27 cellular contexts compared by ENCODE assay signal in the genomic region with DNA sequence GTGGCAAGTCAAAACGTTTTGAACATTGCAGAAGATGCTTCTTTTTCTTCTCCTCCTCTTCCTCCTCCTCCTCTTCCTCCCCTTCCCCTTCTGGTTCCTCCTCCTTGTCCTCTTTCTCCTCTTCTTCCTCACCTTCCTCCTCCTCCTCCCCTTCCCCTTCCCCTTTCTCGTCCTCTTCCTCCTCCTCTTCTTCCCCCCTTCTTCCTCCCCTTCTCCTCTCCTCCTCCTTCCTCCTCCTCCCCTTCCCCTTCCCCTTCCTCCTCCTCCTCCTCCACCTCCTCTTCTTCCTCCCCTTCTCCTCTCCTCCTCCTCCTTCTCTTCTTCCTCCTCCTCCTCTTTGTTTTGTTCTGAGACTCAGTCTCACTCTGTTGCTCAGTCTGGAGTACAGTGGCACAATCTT.
"Had no signal": no experiment of that assay in that cellular context is flagged by ENCODE, and none has a peak within 500 bp of the region (broad histone marks: within the 10 kb centered on the region; RNA-seq: fewer than 3 reads in every experiment).

No MANE protein-coding gene starts in this region.

- H3K27ac ChIP-seq: stomach, suprapubic skin, testis, thoracic aorta, thyroid gland, tibial artery, tibial nerve, transverse colon, upper lobe of left lung, upper lobe of right lung, uterus, vagina had no signal

- H3K4me1 ChIP-seq: stomach, suprapubic skin, testis, thyroid gland, tibial artery, tibial nerve, transverse colon, upper lobe of left lung, upper lobe of right lung, uterus, vagina had no signal

- H3K4me3 ChIP-seq: stomach, suprapubic skin, testis, thoracic aorta, thyroid gland, tibial artery, tibial nerve, transverse colon, upper lobe of left lung, upper lobe of right lung, uterus, vagina had no signal

- H3K9me3 ChIP-seq: stomach, suprapubic skin, testis, thoracic aorta, thyroid gland, tibial artery, tibial nerve, transverse colon, upper lobe of left lung, upper lobe of right lung, uterus, vagina had no signal

- FAIRE-seq: urothelium cell line had no signal

- DNase-seq: stimulated activated CD4-positive, alpha-beta T cell treated with anti-CD3 and anti-CD28 coated beads, Interleukin-2, amount 100 ng/mL, for 48 hours; stimulated activated CD4-positive, alpha-beta T cell treated with anti-CD3 and anti-CD28 coated beads, Interleukin-4, amount 100 ng/mL, for 1 hour; stimulated activated CD4-positive, alpha-beta T cell treated with anti-CD3 and anti-CD28 coated beads, Interleukin-4, amount 100 ng/mL, for 24 hours; stimulated activated CD4-positive, alpha-beta T cell treated with anti-CD3 and anti-CD28 coated beads, Interleukin-4, amount 100 ng/mL, for 4 hours; stimulated activated CD8-positive, alpha-beta memory T cell treated with anti-CD3 and anti-CD28 coated beads, Interleukin-4, amount 100 ng/mL, for 48 hours; stimulated activated naive B cell treated with anti-CD40 and anti-IgM and Interleukin-4, amounts not matched to agents 10 μg/mL and 1 μg/mL and 100 μg/mL, for 72 hours; stimulated activated naive CD4-positive, alpha-beta T cell; stimulated activated naive CD4-positive, alpha-beta T cell treated with Interleukin-2 at 50 U/mL for 16 hours; stimulated activated naive CD8-positive, alpha-beta T cell treated with anti-CD3 and anti-CD28 coated beads, Interleukin-15, amount 100 ng/mL, for 72 hours; stimulated activated naive CD8-positive, alpha-beta T cell treated with anti-CD3 and anti-CD28 coated beads, Interleukin-15, Interleukin-2, amounts not matched to agents 100 U/mL and 50 U/mL, for 24 hours; stomach; substantia nigra; testis; thyroid gland; tibial artery; transverse colon; trophoblast cell; upper lobe of left lung; upper lobe of right lung; uterus had no signal

- ATAC-seq: stimulated activated effector memory CD8-positive, alpha-beta T cell treated with anti-CD3 and anti-CD28 coated beads, Interleukin-12 subunit alpha, Interleukin-12 subunit beta, amount 100 ng/mL, for 72 hours; stimulated activated memory B cell treated with anti-CD40 and anti-IgM and Interleukin-4, amounts not matched to agents 10 μg/mL and 1 μg/mL and 100 μg/mL, for 72 hours; stimulated activated naive B cell treated with anti-CD40 and anti-IgM and Interleukin-4, amounts not matched to agents 10 μg/mL and 1 μg/mL and 100 μg/mL, for 72 hours; stimulated activated naive CD8-positive, alpha-beta T cell treated with anti-CD3 and anti-CD28 coated beads, Interleukin-15, amount 100 ng/mL, for 72 hours; stimulated activated naive CD8-positive, alpha-beta T cell treated with anti-CD3 and anti-CD28 coated beads, Interleukin-15, Interleukin-2, amounts not matched to agents 100 U/mL and 50 U/mL, for 24 hours; upper lobe of right lung had no signal

- H3K27me3 ChIP-seq: stomach, suprapubic skin, testis, thyroid gland, tibial artery, tibial nerve, transverse colon, upper lobe of left lung, upper lobe of right lung, uterus, vagina had no signal

- H3K36me3 ChIP-seq: stomach, suprapubic skin, thoracic aorta, thyroid gland, tibial artery, tibial nerve, transverse colon, upper lobe of left lung, upper lobe of right lung, uterus, vagina had no signal
